1 cellular context compared by ENCODE assay signal in genomic region chr10:75403144-75404022, GRCh38.
TF ChIP-seq lines count a peak whose summit lies in the region.

No MANE protein-coding gene starts in this region.

TF ChIP-seq in A549, 52 proteins besides CTCF, POLR2A, EP300 and RAD21 (continued from another document):
- no peak for TF ChIP-seq BHLHE40 (IDR thresholded peaks at IDR 0.05; ENCODE audit: low read depth, low read length)
